9 cellular contexts compared by ENCODE assay signal in the genomic region with DNA sequence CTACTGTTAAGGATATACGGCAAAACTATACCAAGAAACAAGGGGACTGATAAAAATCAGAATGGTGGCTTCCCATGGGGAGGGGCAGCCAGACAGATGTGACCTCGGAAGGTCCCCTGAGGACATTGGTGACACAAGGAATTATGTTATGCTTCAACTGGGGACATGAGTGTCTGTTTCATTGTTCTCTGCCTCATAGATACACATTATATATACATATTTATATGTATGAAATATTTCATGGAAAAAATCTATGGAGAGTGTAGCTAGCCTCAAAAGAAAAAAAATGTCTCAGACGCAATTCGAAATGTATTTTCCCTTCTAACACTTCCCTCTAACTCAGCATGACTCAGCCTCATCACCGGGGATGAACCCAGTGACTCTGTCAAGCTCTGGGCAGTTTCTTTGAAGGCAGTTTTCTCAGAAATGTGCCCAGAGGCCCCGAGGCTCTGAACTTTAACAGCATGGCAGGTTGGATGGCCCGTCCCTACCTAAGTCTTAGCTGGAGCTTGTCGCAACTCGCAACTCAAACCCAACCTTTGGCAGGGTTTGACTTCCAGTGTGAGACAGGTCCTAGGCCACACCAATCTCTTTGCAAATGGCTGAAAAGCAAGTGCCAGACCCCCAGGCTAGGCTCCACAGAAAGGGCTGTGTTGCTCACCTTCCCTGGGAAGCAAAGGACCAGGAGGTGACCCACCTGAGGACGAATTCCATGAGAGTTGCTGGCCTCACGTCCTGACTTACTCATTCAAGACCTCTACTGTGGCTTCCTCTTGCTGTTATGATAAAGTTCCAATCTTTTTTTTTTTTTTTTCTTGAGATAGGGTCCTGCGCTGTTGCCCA.
DNase-seq lines count a peak whose midpoint lies in the region; ATAC-seq and TF ChIP-seq lines count a peak whose summit lies in the region.
"Had no signal": no experiment of that assay in that cellular context is flagged by ENCODE, and none has a peak within 500 bp of the region (broad histone marks: within the 10 kb centered on the region; RNA-seq: fewer than 3 reads in every experiment).

No MANE protein-coding gene starts in this region.

- H3K4me3 ChIP-seq in mesodermal cell (ENCODE audit: extremely low read depth, insufficient read depth, low read length, poor library complexity, severe bottlenecking) (no peak overlapping the region), heart right ventricle (no peak overlapping the region)

- H3K4me2 ChIP-seq in H9 (ENCODE audit: insufficient read depth, insufficient read length, low read length), result no peak overlapping the region

- no peak overlapping the region for H3K4ac ChIP-seq in H9 (ENCODE audit: low read depth, low read length)

- no peak overlapping the region for H3K14ac ChIP-seq in H9 (ENCODE audit: insufficient read depth, low read length)

- DNase-seq in AG20443 (ENCODE audit: low spot score), result peak; percentile 54
- DNase-seq in NCI-H460 (ENCODE audit: extremely low read depth, low read depth), result peak; percentile 64
- peak; percentile 43 for DNase-seq in activated gamma-delta T cell treated with anti-CD3 and anti-CD28 coated beads, Interleukin-2, amount 50 U/mL, for 16 hours (ENCODE audit: low read depth)
- no peak for DNase-seq in H9
- no peak for DNase-seq in heart right ventricle
- DNase-seq in T-helper 9 cell, result no peak
- no peak for DNase-seq in GM19240 (ENCODE audit: insufficient read length, low spot score)
- DNase-seq: NCI-H2107 had no signal

- H3K9me3 ChIP-seq in mesodermal cell (ENCODE audit: control insufficient read depth, low read length), result peaks cover 5% of the 10 kb centered on the region
- no peaks in the 10 kb centered on the region for H3K9me3 ChIP-seq in H9 (ENCODE audit: control insufficient read depth, low read depth, low read length)
- no peaks in the 10 kb centered on the region for H3K9me3 ChIP-seq in heart right ventricle

- H3K36me3 ChIP-seq in mesodermal cell (ENCODE audit: control insufficient read depth, insufficient read depth, low read length) (no peaks in the 10 kb centered on the region), heart right ventricle (no peaks in the 10 kb centered on the region)

- WGBS in mesodermal cell (ENCODE audit: insufficient coverage in 2 of 2), 2 experiments, result 78 to 79% methylated on average over 6 to 7 of the region's 12 CpGs
- no CpG with 5 or more reads among the region's 12 CpGs for WGBS in H9 (ENCODE audit: extremely low coverage, insufficient read length, low lambda C conversion rate)
- WGBS in heart right ventricle, 2 donors, result 68 to 76% methylated on average over 12 of the region's 12 CpGs

- H3K18ac ChIP-seq in H9 (ENCODE audit: insufficient read length, low read depth, low read length), result no peak overlapping the region

- H3K36me3 Mint-ChIP-seq in H9 (ENCODE audit: insufficient read depth in 1 of 3, low read depth in 3 of 3), result peaks cover 5 to 18% (median 16%) of the 10 kb centered on the region in 3 experiments; a peak in 5 of 7 replicates

- no peaks in the 10 kb centered on the region for H3K23me2 ChIP-seq in H9 (ENCODE audit: insufficient read length, low read depth, low read length, poor library complexity, severe bottlenecking)

- H3T11ph ChIP-seq in H9 (ENCODE audit: low read length), result no peak overlapping the region

- no peak overlapping the region for H2AFZ ChIP-seq in H9 (ENCODE audit: low read length)

- H4K91ac ChIP-seq in H9 (ENCODE audit: insufficient read length, low read depth, low read length), result no peak overlapping the region

- H3K27ac ChIP-seq in mesodermal cell (ENCODE audit: low read depth, low read length, severe bottlenecking) (peak overlapping the region; percentile 39), H9 (ENCODE audit: insufficient read length, low read depth, low read length) (no peak overlapping the region), heart right ventricle (peak overlapping the region in 1 of 10 donors; percentile 61)

- H3K9me3 Mint-ChIP-seq in H9, result peaks cover 3 to 5% of the 10 kb centered on the region in 2 experiments; a peak in 4 of 5 replicates

- no peak overlapping the region for H2BK20ac ChIP-seq in H9 (ENCODE audit: low read depth, low read length, poor library complexity, severe bottlenecking)

- peaks cover 2 to 5% of the 10 kb centered on the region in 2 experiments for H3K4me1 Mint-ChIP-seq in H9

- no peaks in the 10 kb centered on the region for H4K20me1 ChIP-seq in H9 (ENCODE audit: control insufficient read depth, insufficient read depth, insufficient read length)

- H2BK15ac ChIP-seq in H9 (ENCODE audit: low read depth, low read length), result no peak overlapping the region

- H3K4me1 ChIP-seq in mesodermal cell (ENCODE audit: control insufficient read depth, insufficient read depth, low read length, poor library complexity, severe bottlenecking) (peaks cover 10% of the 10 kb centered on the region), H9 (ENCODE audit: insufficient read depth, low read length) (no peaks in the 10 kb centered on the region), heart right ventricle (peaks cover 0 to 19% (median 0%) of the 10 kb centered on the region in 9 donors)

- no peak overlapping the region for H3K23ac ChIP-seq in H9 (ENCODE audit: insufficient read length, low read depth, low read length)

- H3K27me3 Mint-ChIP-seq in H9 (ENCODE audit: low read depth), result no peaks in the 10 kb centered on the region; the same call in 1 of the 2 replicates

- no peak overlapping the region for H4K8ac ChIP-seq in H9 (replicated peaks; ENCODE audit: insufficient read length, low read depth, low read length)

- no peak overlapping the region for H2BK12ac ChIP-seq in H9 (ENCODE audit: insufficient read length, low read depth, low read length)

- no peak overlapping the region for H3K9ac ChIP-seq in H9 (ENCODE audit: extremely low read depth, insufficient read length, low read length)

- H3K79me2 ChIP-seq in H9 (ENCODE audit: insufficient read depth, low read length), result no peaks in the 10 kb centered on the region

- intact Hi-C loops in heart right ventricle (cut with DNase I), result no loop called here

- no peak overlapping the region for H3K4me3 Mint-ChIP-seq in H9

- H3K79me1 ChIP-seq in H9 (ENCODE audit: insufficient read depth, low read depth, low read length, poor library complexity, severe bottlenecking), result no peaks in the 10 kb centered on the region

- no peak overlapping the region for H3K27ac Mint-ChIP-seq in H9

- no peak overlapping the region for H2AK5ac ChIP-seq in H9 (ENCODE audit: insufficient read length, low read length)

- no peak for ATAC-seq in heart right ventricle

- TF ChIP-seq CTCF in H9 (conservative IDR thresholded peaks at IDR 0.05), result no peak
- no peak for TF ChIP-seq CTCF in heart right ventricle (IDR thresholded peaks at IDR 0.05)

- H2BK5ac ChIP-seq in H9 (ENCODE audit: insufficient read length, low read length), result no peak overlapping the region

- H4K5ac ChIP-seq in H9 (ENCODE audit: insufficient read length, low read depth, low read length), result no peak overlapping the region

- H3K27me3 ChIP-seq in H9 (ENCODE audit: insufficient read depth, low read length), result no peaks in the 10 kb centered on the region
- H3K27me3 ChIP-seq in heart right ventricle, result peaks cover 0 to 53% (median 34%) of the 10 kb centered on the region in 7 donors

- no peak overlapping the region for H2BK120ac ChIP-seq in H9 (ENCODE audit: low read depth, low read length, poor library complexity, severe bottlenecking)

- no peak overlapping the region for H3K56ac ChIP-seq in H9 (ENCODE audit: insufficient read length, low read depth, low read length)

Comparison
In these comparisons a context has a peak if more than half of its experiments do, and no peak if none do; other contexts are left out.
1. DNase-seq: peak in AG20443 (single experiment), NCI-H460 (single experiment) and activated gamma-delta T cell treated with anti-CD3 and anti-CD28 coated beads, Interleukin-2, amount 50 U/mL, for 16 hours (single experiment); none in H9 (single experiment), heart right ventricle (0 of 2), T-helper 9 cell (single experiment) and GM19240 (single experiment).